ENCODE assay signal across 8 cellular contexts in genomic region chr22:50326959-50327710, GRCh38. TPM values are rescaled to one million over a fixed set of nuclear protein-coding genes. Genes with fewer than 3 reads are reported as not detected.
A peak's percentile ranks its signal among the peaks of the same experiment; 100 is the strongest.
DNase-seq lines count a peak whose midpoint lies in the region; ATAC-seq and TF ChIP-seq lines count a peak whose summit lies in the region.

Gene DENND6B, minus strand, starts transcription at chr22:50327012. Its CDS starts 24 bp downstream, at chr22:50326988.

- H3K27ac Mint-ChIP-seq in activated CD8-positive, alpha-beta T cell treated with anti-CD3 and anti-CD28 coated beads, Interleukin-2, amount 10 ng/mL, durations not matched to agents 7 days and 5 days, result peak within 1 kb of the TSS; percentile 87
- peak within 1 kb of the TSS in 1 of 2 donors; percentile 85 for H3K27ac Mint-ChIP-seq in effector memory CD8-positive, alpha-beta T cell

- H3K27ac ChIP-seq in AG04450 (ENCODE audit: low read depth, low read length) (peak within 1 kb of the TSS; percentile 52), mesenchymal stem cell (ENCODE audit: low read length, poor library complexity, severe bottlenecking) (no peak within 1 kb of the TSS)

- H3K27me3 ChIP-seq in AG04450 (ENCODE audit: control insufficient read depth, insufficient read depth, low read length) (no peaks in the 10 kb centered on the region), mesenchymal stem cell (ENCODE audit: control insufficient read depth in 1 of 2, insufficient read depth in 1 of 2, low read length in 2 of 2) (no peaks in the 10 kb centered on the region)

- peak within 1 kb of the TSS; percentile 99 for H2BK120ac ChIP-seq in mesenchymal stem cell (ENCODE audit: low read depth, low read length)

- peak within 1 kb of the TSS; percentile 99 for H4K91ac ChIP-seq in mesenchymal stem cell (ENCODE audit: low read length)

- no peaks in the 10 kb centered on the region; the same call in 1 of the 2 replicates for H3K9me3 ChIP-seq in AG04450 (ENCODE audit: control insufficient read depth, insufficient read depth, low read length)
- H3K9me3 ChIP-seq in mesenchymal stem cell (ENCODE audit: control insufficient read depth, low read length), result no peaks in the 10 kb centered on the region

- H3K27me3 Mint-ChIP-seq in activated CD8-positive, alpha-beta T cell treated with anti-CD3 and anti-CD28 coated beads, Interleukin-2, amount 10 ng/mL, durations not matched to agents 7 days and 5 days (ENCODE audit: low read depth), result peaks cover 26% of the 10 kb centered on the region
- H3K27me3 Mint-ChIP-seq in effector memory CD8-positive, alpha-beta T cell, result peaks cover 0 to 8% of the 10 kb centered on the region in 2 donors

- 17% methylated on average over 67 of the region's 104 CpGs for WGBS in mesenchymal stem cell

- H3K9me3 Mint-ChIP-seq in activated CD8-positive, alpha-beta T cell treated with anti-CD3 and anti-CD28 coated beads, Interleukin-2, amount 10 ng/mL, durations not matched to agents 7 days and 5 days (ENCODE audit: insufficient read depth), result no peaks in the 10 kb centered on the region
- no peaks in the 10 kb centered on the region for H3K9me3 Mint-ChIP-seq in effector memory CD8-positive, alpha-beta T cell

- H2BK15ac ChIP-seq in mesenchymal stem cell (ENCODE audit: low read depth, poor library complexity, severe bottlenecking), result peak within 1 kb of the TSS; percentile 92

- CTCF ChIA-PET in AG04450 (lab: Charles Lee), result interaction anchor here (0.6 to 4.7 kb wide), 9 partner anchors 9 to 85 kb away, joined by 3 to 23 read pairs (median 3); partner anchors contain the start of gene MAPK12
- CTCF ChIA-PET in activated CD8-positive, alpha-beta T cell treated with anti-CD3 and anti-CD28 coated beads, Interleukin-2, amount 10 ng/mL, durations not matched to agents 7 days and 5 days (lab: Charles Lee), result interaction anchor here (0.6 to 4.4 kb wide), 14 partner anchors 10 to 293 kb away, joined by 3 to 35 read pairs (median 5); partner anchors contain the start of gene HDAC10

- H2AK5ac ChIP-seq in mesenchymal stem cell (ENCODE audit: low read length, severe bottlenecking), result peak within 1 kb of the TSS; percentile 97

- H3K9ac ChIP-seq in mesenchymal stem cell (ENCODE audit: low read length), result peak within 1 kb of the TSS; percentile 97

- peak within 1 kb of the TSS; percentile 98 for H2AFZ ChIP-seq in mesenchymal stem cell (ENCODE audit: low read depth, low read length)

- H3K4me3 Mint-ChIP-seq in activated CD8-positive, alpha-beta T cell treated with anti-CD3 and anti-CD28 coated beads, Interleukin-2, amount 10 ng/mL, durations not matched to agents 7 days and 5 days, result peak within 1 kb of the TSS; percentile 78
- H3K4me3 Mint-ChIP-seq in effector memory CD8-positive, alpha-beta T cell, result peak within 1 kb of the TSS; percentile 82 to 85

- H3K14ac ChIP-seq in mesenchymal stem cell (ENCODE audit: low read length in 2 of 2), result peak within 1 kb of the TSS; percentile 96

- peak; percentile 76 for TF ChIP-seq POLR2A in GM18526 (IDR thresholded peaks at IDR 0.05; ENCODE audit: extremely low read depth, insufficient read length)

- H3K4me1 ChIP-seq in mesenchymal stem cell (ENCODE audit: control insufficient read depth, insufficient read depth, low read depth, low read length), result peaks cover 16% of the 10 kb centered on the region

- peak within 1 kb of the TSS in 1 of 2 experiments; percentile 89 for H3K23ac ChIP-seq in mesenchymal stem cell (ENCODE audit: low read length in 2 of 2)

- no peaks in the 10 kb centered on the region for H3K36me3 Mint-ChIP-seq in activated CD8-positive, alpha-beta T cell treated with anti-CD3 and anti-CD28 coated beads, Interleukin-2, amount 10 ng/mL, durations not matched to agents 7 days and 5 days (ENCODE audit: low read depth)
- H3K36me3 Mint-ChIP-seq in effector memory CD8-positive, alpha-beta T cell (ENCODE audit: insufficient read depth), result peaks cover 12% of the 10 kb centered on the region

- H3K4me3 ChIP-seq in AG04450 (ENCODE audit: low read depth, low read length) (peak within 1 kb of the TSS; percentile 63), mesenchymal stem cell (ENCODE audit: insufficient read depth in 1 of 2, low read depth in 1 of 2, low read length in 2 of 2) (peak within 1 kb of the TSS; percentile 89)

- no peak for TF ChIP-seq CTCF in AG04450 (IDR thresholded peaks at IDR 0.05; ENCODE audit: low read depth, low read length)

- POLR2A ChIA-PET in AG04450 (lab: Yijun Ruan, JAX), result no interaction called here
- POLR2A ChIA-PET in activated CD8-positive, alpha-beta T cell treated with anti-CD3 and anti-CD28 coated beads, Interleukin-2, amount 10 ng/mL, durations not matched to agents 7 days and 5 days (lab: Charles Lee), result interaction anchor here (0.6 to 1.6 kb wide), 3 partner anchors 7 to 33 kb away, joined by 3 to 5 read pairs (median 4); no protein-coding TSS in a partner anchor

- peak within 1 kb of the TSS; percentile 95 to 98 for H3K18ac ChIP-seq in mesenchymal stem cell (ENCODE audit: low read depth in 1 of 2, low read length in 2 of 2)

- DNase-seq in AG04450 (ENCODE audit: low read depth, low spot score) (peak; percentile 33), NCI-H748 (lab: John Stamatoyannopoulos, UW; ENCODE audit: unreplicated experiment) (peak; percentile 89), mesenchymal stem cell (peak; percentile 69)
- DNase-seq in activated CD8-positive, alpha-beta T cell treated with anti-CD3 and anti-CD28 coated beads, Interleukin-2, amount 10 ng/mL, durations not matched to agents 7 days and 5 days, result peak; percentile 73
- DNase-seq in effector memory CD8-positive, alpha-beta T cell, result peak; percentile 53 to 60 (median 58)
- DNase-seq in stimulated activated CD8-positive, alpha-beta memory T cell treated with anti-CD3 and anti-CD28 coated beads, Interleukin-12 subunit alpha, Interleukin-12 subunit beta, amount 100 ng/mL, for 4 hours (ENCODE audit: low read depth), result peak; percentile 58

- H2BK5ac ChIP-seq in mesenchymal stem cell (ENCODE audit: low read depth, low read length, poor library complexity, severe bottlenecking), result no peak within 1 kb of the TSS

- peak within 1 kb of the TSS; percentile 87 for H3K4me2 ChIP-seq in mesenchymal stem cell (ENCODE audit: low read length, poor library complexity, severe bottlenecking)

- H3K79me1 ChIP-seq in mesenchymal stem cell (replicated peaks; ENCODE audit: low read length, poor library complexity, severe bottlenecking), result peaks cover 7% of the 10 kb centered on the region

- peak; percentile 88 for ATAC-seq in HG03139 (IDR thresholded peaks at IDR 0.05; ENCODE audit: unreplicated experiment)
- peak; percentile 97 for ATAC-seq in activated CD8-positive, alpha-beta T cell treated with anti-CD3 and anti-CD28 coated beads, Interleukin-2, amount 10 ng/mL, durations not matched to agents 7 days and 5 days
- peak; percentile 92 for ATAC-seq in effector memory CD8-positive, alpha-beta T cell (replicated peaks)

- peak within 1 kb of the TSS; percentile 100 for H4K8ac ChIP-seq in mesenchymal stem cell (ENCODE audit: low read length)

- H2BK12ac ChIP-seq in mesenchymal stem cell (ENCODE audit: low read length in 2 of 2), result peak within 1 kb of the TSS in 1 of 2 experiments; percentile 82

- peaks cover 15% of the 10 kb centered on the region for H3K4me1 Mint-ChIP-seq in activated CD8-positive, alpha-beta T cell treated with anti-CD3 and anti-CD28 coated beads, Interleukin-2, amount 10 ng/mL, durations not matched to agents 7 days and 5 days (ENCODE audit: low read depth)
- H3K4me1 Mint-ChIP-seq in effector memory CD8-positive, alpha-beta T cell (ENCODE audit: low read depth in 2 of 2), result peaks cover 9 to 10% of the 10 kb centered on the region in 2 donors

- no peaks in the 10 kb centered on the region for H3K36me3 ChIP-seq in mesenchymal stem cell (ENCODE audit: control insufficient read depth in 1 of 2, insufficient read depth in 2 of 2, low read depth in 1 of 2, low read length in 2 of 2)

- H3K4ac ChIP-seq in mesenchymal stem cell (ENCODE audit: low read depth in 1 of 2, low read length in 2 of 2), result peak within 1 kb of the TSS; percentile 99

RNA-seq across cellular contexts. Expression of gene DENND6B, which starts in this region (rescaled TPM):
- 2.4 and 3.8 TPM in 2 replicates for polyA plus RNA-seq in AG04450 (2011; rRNA removed)
- polyA minus RNA-seq in AG04450 (2011; rRNA and poly(A)+ RNA removed), result 0.87 and 2.6 TPM in 2 replicates
- total RNA-seq in activated CD8-positive, alpha-beta T cell treated with anti-CD3 and anti-CD28 coated beads, Interleukin-2, amount 10 ng/mL, durations not matched to agents 7 days and 5 days, result 1 to 10 TPM; 6.0 to 7.0 TPM
- 4.2 TPM for polyA plus RNA-seq in mesenchymal stem cell (2013, experiment 1 of 2)
- 3.7 TPM for polyA plus RNA-seq in mesenchymal stem cell (2013, experiment 2 of 2)

Comparison
In these comparisons a context has a peak if more than half of its experiments do, and no peak if none do; other contexts are left out.
1. DNase-seq: peak in every context shown above with its lines; median percentile 89 in NCI-H748; 73 in activated CD8-positive, alpha-beta T cell treated with anti-CD3 and anti-CD28 coated beads, Interleukin-2, amount 10 ng/mL, durations not matched to agents 7 days and 5 days; 69 in mesenchymal stem cell; 58 in effector memory CD8-positive, alpha-beta T cell; 58 in stimulated activated CD8-positive, alpha-beta memory T cell treated with anti-CD3 and anti-CD28 coated beads, Interleukin-12 subunit alpha, Interleukin-12 subunit beta, amount 100 ng/mL, for 4 hours; 33 in AG04450.